ENCODE assay signal across 28 cellular contexts in genomic region chr3:24253336-24253735, GRCh38.
"Had no signal": no experiment of that assay in that cellular context is flagged by ENCODE, and none has a peak within 500 bp of the region (broad histone marks: within the 10 kb centered on the region; RNA-seq: fewer than 3 reads in every experiment).

No MANE protein-coding gene starts in this region.

- DNase-seq: activated B cell treated with CpG ODN at 0.5 μM for 24 hours; activated CD4-positive, alpha-beta memory T cell treated with anti-CD3 and anti-CD28 coated beads, Interleukin-2, amount 10 ng/mL, durations not matched to agents 7 days and 5 days; activated CD4-positive, alpha-beta T cell treated with anti-CD3 and anti-CD28 coated beads for 1 hour; activated CD4-positive, alpha-beta T cell treated with anti-CD3 and anti-CD28 coated beads, Interleukin-2, amount 50 U/mL, for 1 hour; activated gamma-delta T cell treated with Interleukin-2 at 50 U/mL for 16 hours; activated naive CD4-positive, alpha-beta T cell treated with anti-CD3 and anti-CD28 coated beads, Interleukin-2, amount 10 ng/mL, durations not matched to agents 7 days and 5 days; activated naive CD8-positive, alpha-beta T cell treated with anti-CD3 and anti-CD28 coated beads for 36 hours; activated T-cell treated with anti-CD3 and anti-CD28 coated beads for 4 hours; activated T-cell treated with anti-CD3 and anti-CD28 coated beads, Interleukin-2, amount 50 U/mL, for 72 hours; cerebellar nuclear complex; Karpas-422; MM.1S; NCI-H1105 treated with DMSO at 0.1 percent for 48 hours; NCI-H1436 treated with DMSO at 0.1 percent for 48 hours; NCI-H187 treated with DMSO at 0.1 percent for 48 hours; NCI-H2081 treated with DMSO at 0.1 percent for 48 hours; NCI-H446 treated with DMSO at 0.1 percent for 48 hours; NCI-H524 treated with DMSO at 0.1 percent for 48 hours; NK-92 treated with Interleukin-12 subunit alpha and Interleukin-12 subunit beta, amount 100 ng/mL, for 24 hours; OCI-M1; Peyer's patch; SHP77; T-cell; T-helper 2 cell; T1000 had no signal

- H3K9me3 ChIP-seq: Peyer's patch had no signal

- H3K27ac ChIP-seq: Peyer's patch, RWPE1 had no signal

- H3K27me3 ChIP-seq: Peyer's patch had no signal

- FAIRE-seq: K562, TTC549 had no signal

- H3K4me3 ChIP-seq: K562, Peyer's patch had no signal

- H3K36me3 ChIP-seq: Peyer's patch had no signal

- H3K4me1 ChIP-seq: Peyer's patch had no signal

- ATAC-seq: activated T-cell treated with anti-CD3 and anti-CD28 coated beads, Interleukin-2, amount 50 U/mL, for 72 hours; K562; T-cell had no signal
